In genomic region chr10:50552308-50552707, GRCh38 we compare ENCODE assay signal across 13 cellular contexts.
DNase-seq lines count a peak whose midpoint lies in the region; ATAC-seq and TF ChIP-seq lines count a peak whose summit lies in the region.
"Had no signal": no experiment of that assay in that cellular context is flagged by ENCODE, and none has a peak within 500 bp of the region (broad histone marks: within the 10 kb centered on the region; RNA-seq: fewer than 3 reads in every experiment).

No MANE protein-coding gene starts in this region.

- H3K27me3 Mint-ChIP-seq in endodermal cell (ENCODE audit: insufficient read depth) = peaks cover 14% of the 10 kb centered on the region
- H3K27me3 Mint-ChIP-seq: effector memory CD8-positive, alpha-beta T cell had no signal

- intact Hi-C loops in lower lobe of right lung (cut with DNase I) (loop anchor here (10.0 kb wide), 1 partner anchor 72 kb away; the partner anchor contains the start of gene SGMS1), tibial artery (cut with DNase I; ENCODE audit: low total_unique reads) (loop anchor here (5.0 kb wide), 1 partner anchor 75 kb away; no protein-coding TSS in a partner anchor)

- peaks cover 19% of the 10 kb centered on the region for H3K9me3 Mint-ChIP-seq in endodermal cell
- H3K9me3 Mint-ChIP-seq: effector memory CD8-positive, alpha-beta T cell had no signal

- no peak for TF ChIP-seq CTCF in endodermal cell (conservative IDR thresholded peaks at IDR 0.05)
- TF ChIP-seq CTCF in lower lobe of right lung (IDR thresholded peaks at IDR 0.05) = no peak
- no peak for TF ChIP-seq CTCF in tibial artery (IDR thresholded peaks at IDR 0.05)

- H3K36me3 ChIP-seq in endodermal cell (ENCODE audit: control insufficient read depth, insufficient read depth, low read length) (no peaks in the 10 kb centered on the region), lower lobe of right lung (no peaks in the 10 kb centered on the region), tibial artery (no peaks in the 10 kb centered on the region)
- H3K36me3 ChIP-seq: thyroid gland had no signal

- H3K27ac Mint-ChIP-seq in endodermal cell = peak overlapping the region; percentile 19

- no peak overlapping the region for H3K27ac ChIP-seq in endodermal cell (ENCODE audit: low read depth, low read length)
- peak overlapping the region; percentile 27 for H3K27ac ChIP-seq in lower lobe of right lung
- H3K27ac ChIP-seq in tibial artery = peak overlapping the region; percentile 25 to 35
- H3K27ac ChIP-seq: 22Rv1, HL-60, thyroid gland had no signal

- peaks cover 6% of the 10 kb centered on the region for H3K36me3 Mint-ChIP-seq in endodermal cell (ENCODE audit: low read depth)

- no peak overlapping the region for H3K9ac ChIP-seq in endodermal cell (ENCODE audit: extremely low read depth, low read length, poor library complexity, severe bottlenecking)

- no peak overlapping the region for H3K4me3 Mint-ChIP-seq in endodermal cell

- H3K9me3 ChIP-seq in endodermal cell (ENCODE audit: control insufficient read depth, low read length) (no peaks in the 10 kb centered on the region), lower lobe of right lung (no peaks in the 10 kb centered on the region), tibial artery (no peaks in the 10 kb centered on the region)
- H3K9me3 ChIP-seq: thyroid gland had no signal

- peak; percentile 79 to 86 for ATAC-seq in lower lobe of right lung

- 69 to 100% methylated on average over 1 to 4 of the region's 4 CpGs for WGBS in endodermal cell (ENCODE audit: insufficient coverage in 1 of 2, insufficient read length in 1 of 2), 2 experiments

- DNase-seq in NCI-H82 (lab: John Stamatoyannopoulos, UW) = peak; percentile 22
- no peak for DNase-seq in NCI-H82 treated with DMSO at 0.1 percent for 48 hours (lab: John Stamatoyannopoulos, UW; ENCODE audit: unreplicated experiment)
- no peak for DNase-seq in endodermal cell
- no peak for DNase-seq in lower lobe of right lung
- DNase-seq in tibial artery = no peak
- no peak for DNase-seq in activated gamma-delta T cell treated with Interleukin-2 at 50 U/mL for 16 hours
- DNase-seq in DMS114 treated with DMSO at 0.1 percent for 48 hours (lab: John Stamatoyannopoulos, UW; ENCODE audit: unreplicated experiment) = no peak
- no peak for DNase-seq in NCI-H2081 treated with DMSO at 0.1 percent for 48 hours (lab: John Stamatoyannopoulos, UW)
- DNase-seq: retina, thyroid gland had no signal

- H3K27me3 ChIP-seq in endodermal cell (ENCODE audit: control insufficient read depth, insufficient read depth, low read length, poor library complexity, severe bottlenecking) (peaks cover 7% of the 10 kb centered on the region), lower lobe of right lung (ENCODE audit: low read depth) (no peaks in the 10 kb centered on the region), tibial artery (no peaks in the 10 kb centered on the region)
- H3K27me3 ChIP-seq: thyroid gland had no signal

- peaks cover 42% of the 10 kb centered on the region for H3K4me1 Mint-ChIP-seq in endodermal cell

- H3K4me3 ChIP-seq in endodermal cell (ENCODE audit: low read length) = peak overlapping the region; percentile 43
- no peak overlapping the region for H3K4me3 ChIP-seq in lower lobe of right lung
- no peak overlapping the region for H3K4me3 ChIP-seq in tibial artery
- H3K4me3 ChIP-seq: thyroid gland had no signal

- H3K4me1 ChIP-seq in endodermal cell (ENCODE audit: control insufficient read depth, insufficient read depth, low read length) (peaks cover 24% of the 10 kb centered on the region), lower lobe of right lung (peaks cover 36% of the 10 kb centered on the region), tibial artery (peaks cover 0 to 49% (median 41%) of the 10 kb centered on the region in 4 donors)
